In the genomic region with DNA sequence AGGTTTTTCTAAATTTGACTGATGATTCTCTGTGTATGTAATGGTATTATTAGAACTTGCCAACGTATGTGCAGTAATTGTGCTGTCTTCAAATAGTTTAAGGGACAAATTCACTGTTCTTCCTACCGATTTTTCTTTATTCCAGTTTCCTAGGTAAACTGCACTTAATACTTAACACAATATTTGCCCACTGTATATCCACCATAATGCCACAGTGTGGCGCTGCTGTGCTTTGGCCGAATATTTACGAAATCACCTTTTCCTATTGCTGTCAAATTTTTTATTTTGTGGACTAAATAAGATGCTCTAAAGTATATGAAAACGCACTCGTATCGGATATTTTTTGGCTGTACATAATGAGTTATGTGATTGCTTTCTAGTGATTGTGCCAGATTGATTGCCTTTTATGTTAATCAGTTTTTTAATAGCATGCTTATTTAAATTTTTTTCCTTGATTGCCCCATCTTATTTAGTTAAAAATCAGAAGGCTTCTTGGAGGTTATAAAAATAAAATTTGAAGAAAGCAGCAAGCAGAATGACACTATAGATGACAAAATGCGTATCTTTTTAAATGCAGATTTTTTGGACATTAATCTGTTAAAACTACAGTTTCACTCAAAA, we compare ENCODE assay signal across 8 cellular contexts. TPM values are rescaled to one million over a fixed set of nuclear protein-coding genes. Genes with fewer than 3 reads are reported as not detected.
DNase-seq lines count a peak whose midpoint lies in the region; ATAC-seq, FAIRE-seq and TF ChIP-seq lines count a peak whose summit lies in the region.

No MANE protein-coding gene starts in this region.

- DNase-seq in A549 (ENCODE audit: low read depth in 1 of 2, low spot score in 1 of 2) (peak in 1 of 2 experiments; percentile 51), T-helper 1 cell (peak in 3 of 5 donors; percentile 20 to 40 (median 24)), bronchial epithelial cell (ENCODE audit: low read depth) (peak; percentile 54), kidney tubule cell (ENCODE audit: low spot score) (peak; percentile 54), 8988T (no peak)
- DNase-seq in stimulated activated CD4-positive, alpha-beta T cell treated with anti-CD3 and anti-CD28 coated beads, TNF-alpha, amount 100 ng/mL, for 48 hours (ENCODE audit: low read depth in 3 of 3), result peak in 2 of 3 donors; percentile 20 to 21

- no peak for TF ChIP-seq EP300 in A549 (IDR thresholded peaks at IDR 0.05)

- peak overlapping the region; percentile 32; the same call in 2 of the 3 replicates for H3K4me2 ChIP-seq in A549

- CTCF ChIA-PET in A549 (lab: Yijun Ruan, JAX), result interaction anchor here (1.0 kb wide), 1 partner anchor 1454 kb away, joined by 3 read pairs; no protein-coding TSS in a partner anchor

- no peak for TF ChIP-seq POLR2A in A549 (IDR thresholded peaks at IDR 0.05; ENCODE audit: low read length)

- TF ChIP-seq RAD21 in A549 (conservative IDR thresholded peaks at IDR 0.05 in 1 of 2, IDR thresholded peaks at IDR 0.05 in 1 of 2), result peak; percentile 69 to 73

- H3K36me3 ChIP-seq in bronchial epithelial cell (ENCODE audit: control insufficient read depth, insufficient read depth, low read length), result peaks cover 2% of the 10 kb centered on the region

- peaks cover 40% of the 10 kb centered on the region for H3K4me1 ChIP-seq in A549

- 11% methylated on average over 9 of the region's 9 CpGs for WGBS in A549 (ENCODE audit: missing lambda C conversion rate)

- H3K9me3 ChIP-seq in A549, result no peaks in the 10 kb centered on the region

- H3K4me3 ChIP-seq in A549 (no peak overlapping the region), bronchial epithelial cell (ENCODE audit: low read depth, low read length) (no peak overlapping the region)

- H3K27ac ChIP-seq in A549, result no peak overlapping the region

- peak; percentile 79 for TF ChIP-seq CTCF in A549 (IDR thresholded peaks at IDR 0.05)
- TF ChIP-seq CTCF in GM12873 (IDR thresholded peaks at IDR 0.05; ENCODE audit: insufficient read depth, low read depth, low read length, missing control alignments), result peak; percentile 81
- peak; percentile 95 for TF ChIP-seq CTCF in LNCAP (IDR thresholded peaks at IDR 0.05)
- TF ChIP-seq CTCF in bronchial epithelial cell (IDR thresholded peaks at IDR 0.05; ENCODE audit: insufficient read depth, low read length, severe bottlenecking), result peak; percentile 69

- FAIRE-seq in A549 (lab: Jason Lieb, UNC) (no peak), bronchial epithelial cell (lab: Jason Lieb, UNC) (no peak)

- POLR2A ChIA-PET in A549 (lab: Yijun Ruan, JAX), result interaction anchor here (2.7 kb wide), 1 partner anchor 11 kb away, joined by 7 read pairs; the partner anchor contains the start of genes AASDHPPT and KBTBD3

- H3K27me3 ChIP-seq in bronchial epithelial cell (ENCODE audit: control insufficient read depth, insufficient read depth, low read length), result no peaks in the 10 kb centered on the region

- peak in 1 of 2 experiments; percentile 69; a peak in 2 of 6 replicates for ATAC-seq in A549

TF ChIP-seq in A549, 52 proteins besides CTCF, POLR2A, EP300 and RAD21:
- TF ChIP-seq HOXB13 (CRISPR knock-in tag; IDR thresholded peaks at IDR 0.05; ENCODE audit: low read depth) (no peak), FOSL2 (IDR thresholded peaks at IDR 0.05) (no peak), FOSL2 (CRISPR knock-in tag; IDR thresholded peaks at IDR 0.05) (no peak), NPAS2 (CRISPR knock-in tag; IDR thresholded peaks at IDR 0.05; ENCODE audit: borderline replicate concordance) (no peak), SMC3 (IDR thresholded peaks at IDR 0.05) (peak; percentile 66)

RNA-seq across cellular contexts. Expression of gene AASDHPPT, which starts 10.5 kb away (rescaled TPM):
- 43.4 and 68.1 TPM in 2 replicates for polyA plus RNA-seq in A549 (2011; rRNA removed)
- 22.5 and 23.5 TPM in 2 replicates for polyA plus RNA-seq in A549 (2012; cell fraction: cytosol; rRNA removed)
- polyA plus RNA-seq in A549 (2012; cell fraction: nucleus; rRNA removed), result 8.7 and 12.1 TPM in 2 replicates
- 39.8 to 42.6 TPM (median 40.5 TPM) in 3 replicates for polyA plus RNA-seq in A549 (2017; fragmentation: RNase III; extraction: RNeasy Plus Mini Kit Qiagen cat#74134 plus additional on column Dnase treatment)
- 13.2 and 15.1 TPM in 2 replicates for polyA minus RNA-seq in A549 (2011; rRNA and poly(A)+ RNA removed)
- total RNA-seq in bronchial epithelial cell, result 48.4 and 53.9 TPM in 2 replicates

RNA-seq across cellular contexts. Expression of gene KBTBD3, which starts 10.8 kb away (rescaled TPM):
- 6.9 and 9.4 TPM in 2 replicates for polyA plus RNA-seq in A549 (2011; rRNA removed)
- 0.52 and 0.60 TPM in 2 replicates for polyA plus RNA-seq in A549 (2012; cell fraction: cytosol; rRNA removed)
- polyA plus RNA-seq in A549 (2012; cell fraction: nucleus; rRNA removed), result 0.24 TPM in 2 replicates
- polyA plus RNA-seq in A549 (2017; fragmentation: RNase III; extraction: RNeasy Plus Mini Kit Qiagen cat#74134 plus additional on column Dnase treatment), result 3.3 to 3.7 TPM (median 3.4 TPM) in 3 replicates
- 1.5 and 6.2 TPM in 2 replicates for polyA minus RNA-seq in A549 (2011; rRNA and poly(A)+ RNA removed)
- 2.4 and 5.8 TPM in 2 replicates for total RNA-seq in bronchial epithelial cell
